In the genomic region with DNA sequence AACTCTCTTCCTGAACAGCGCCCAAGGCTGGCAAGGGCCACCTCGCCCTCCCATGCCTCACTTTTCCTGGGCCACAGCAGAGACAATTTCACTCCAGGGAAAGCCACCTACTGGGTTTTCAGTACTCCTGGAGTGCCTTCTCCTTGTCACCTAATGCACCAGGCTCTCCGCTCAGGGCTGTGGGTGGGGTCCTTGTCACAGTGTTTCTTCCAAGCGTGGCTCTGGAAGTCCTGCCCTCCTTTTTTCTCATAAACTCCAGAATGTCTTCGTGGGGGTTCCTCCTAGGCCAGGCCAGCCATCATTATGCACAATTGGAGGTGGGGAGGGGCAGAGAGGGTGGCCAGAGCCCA, we compare ENCODE assay signal across 16 cellular contexts.
"Had no signal": no experiment of that assay in that cellular context is flagged by ENCODE, and none has a peak within 500 bp of the region (broad histone marks: within the 10 kb centered on the region; RNA-seq: fewer than 3 reads in every experiment).

No MANE protein-coding gene starts in this region.

- FAIRE-seq: pancreas had no signal

- H3K9me3 ChIP-seq: left ventricle myocardium inferior, pancreas, stomach had no signal

- DNase-seq: effector CD4-positive, alpha-beta T cell; foreskin melanocyte; islet precursor cell; left ventricle myocardium inferior; mesenchymal stem cell; midbrain; occipital lobe; pancreas; stimulated activated CD4-positive, alpha-beta T cell treated with anti-CD3 and anti-CD28 coated beads, Interleukin-2, amount 100 ng/mL, for 24 hours; stimulated activated CD4-positive, alpha-beta T cell treated with anti-CD3 and anti-CD28 coated beads, Interleukin-4, amount 100 ng/mL, for 4 hours; stimulated activated naive CD4-positive, alpha-beta T cell; stomach; substantia nigra; trophoblast cell had no signal

- H3K27me3 ChIP-seq: pancreas had no signal

- H3K36me3 ChIP-seq: left ventricle myocardium inferior, pancreas, stomach had no signal

- H3K4me1 ChIP-seq: left ventricle myocardium inferior, pancreas, stomach had no signal

- H3K4me3 ChIP-seq: coronary artery, left ventricle myocardium inferior, lung, pancreas, stomach had no signal

- H3K27ac ChIP-seq: coronary artery, left ventricle myocardium inferior, pancreas, stomach had no signal
